37 cellular contexts compared by ENCODE assay signal in the genomic region with DNA sequence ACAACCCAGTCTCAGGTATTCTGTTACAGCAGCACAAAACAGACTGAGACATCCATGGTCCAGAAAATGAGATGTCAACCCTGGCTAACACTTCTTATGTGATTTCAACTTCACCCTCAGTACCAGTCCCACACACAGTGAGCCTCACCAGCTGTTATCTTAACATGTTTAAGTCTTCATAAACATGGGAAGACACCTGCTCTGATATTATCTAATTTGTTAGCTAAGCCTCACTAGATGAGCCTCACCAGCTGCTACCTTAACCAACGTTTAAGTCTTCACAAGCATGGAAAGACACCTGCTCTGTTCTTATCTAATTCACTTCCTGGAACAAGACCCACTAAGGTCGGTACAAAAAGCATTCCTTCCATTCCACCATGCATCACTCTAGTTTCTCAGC.
"Had no signal": no experiment of that assay in that cellular context is flagged by ENCODE, and none has a peak within 500 bp of the region (broad histone marks: within the 10 kb centered on the region; RNA-seq: fewer than 3 reads in every experiment).

No MANE protein-coding gene starts in this region.

- DNase-seq: activated B cell treated with CpG ODN at 0.5 μM for 24 hours; activated CD4-positive, alpha-beta memory T cell treated with anti-CD3 and anti-CD28 coated beads, Interleukin-2, amount 10 ng/mL, durations not matched to agents 7 days and 5 days; activated CD4-positive, alpha-beta T cell treated with anti-CD3 and anti-CD28 coated beads for 4 hours; activated CD4-positive, alpha-beta T cell treated with anti-CD3 and anti-CD28 coated beads, Interleukin-2, amount 50 U/mL, for 1 hour; activated CD4-positive, CD25-positive, alpha-beta regulatory T cell treated with anti-CD3 and anti-CD28 coated beads, Interleukin-2, amount 50 U/mL, for 72 hours; activated CD8-positive, alpha-beta memory T cell treated with anti-CD3 and anti-CD28 coated beads for 24 hours; activated CD8-positive, alpha-beta memory T cell treated with anti-CD3 and anti-CD28 coated beads, Interleukin-2, amount 10 ng/mL, durations not matched to agents 7 days and 5 days; activated CD8-positive, alpha-beta memory T cell treated with anti-CD3 and anti-CD28 coated beads, Interleukin-2, amount 50 U/mL, for 48 hours; activated effector memory CD4-positive, alpha-beta T cell treated with Interleukin-2 at 50 U/mL for 16 hours; activated naive CD4-positive, alpha-beta T cell; activated naive CD4-positive, alpha-beta T cell treated with anti-CD3 and anti-CD28 coated beads, Interleukin-2, amount 50 U/mL, for 16 hours; activated naive CD8-positive, alpha-beta T cell treated with anti-CD3 and anti-CD28 coated beads for 36 hours; activated T-cell treated with anti-CD3 and anti-CD28 coated beads, Interleukin-2, amount 50 U/mL, for 48 hours; amniotic stem cell; aorta; brain microvascular endothelial cell; Kasumi-1; MM.1S; MV-4-11; NCI-H1092; NCI-H1436 treated with DMSO at 0.1 percent for 48 hours; NCI-H187 treated with DMSO at 0.1 percent for 48 hours; NCI-H2081; NCI-H345; NCI-H526 treated with DMSO at 0.1 percent for 48 hours; NK-92 treated with Interleukin-12 subunit alpha and Interleukin-12 subunit beta, amount 100 ng/mL, for 24 hours; PC-3; Peyer's patch; RPMI8226; SIG-M5; SW 1271; T-helper 1 cell; T-helper 2 cell; T-helper 9 cell had no signal

- H3K4me3 Mint-ChIP-seq: activated B cell treated with CpG ODN at 0.5 μM for 24 hours; activated CD4-positive, alpha-beta memory T cell treated with anti-CD3 and anti-CD28 coated beads, Interleukin-2, amount 10 ng/mL, durations not matched to agents 7 days and 5 days; activated CD8-positive, alpha-beta memory T cell treated with anti-CD3 and anti-CD28 coated beads, Interleukin-2, amount 10 ng/mL, durations not matched to agents 7 days and 5 days; activated naive CD8-positive, alpha-beta T cell treated with anti-CD3 and anti-CD28 coated beads for 36 hours; central memory CD8-positive, alpha-beta T cell had no signal

- H3K27me3 Mint-ChIP-seq: activated B cell treated with CpG ODN at 0.5 μM for 24 hours; activated CD4-positive, alpha-beta memory T cell treated with anti-CD3 and anti-CD28 coated beads, Interleukin-2, amount 10 ng/mL, durations not matched to agents 7 days and 5 days; activated CD8-positive, alpha-beta memory T cell treated with anti-CD3 and anti-CD28 coated beads, Interleukin-2, amount 10 ng/mL, durations not matched to agents 7 days and 5 days; activated naive CD8-positive, alpha-beta T cell treated with anti-CD3 and anti-CD28 coated beads for 36 hours; central memory CD8-positive, alpha-beta T cell had no signal

- H3K36me3 Mint-ChIP-seq: activated CD8-positive, alpha-beta memory T cell treated with anti-CD3 and anti-CD28 coated beads, Interleukin-2, amount 10 ng/mL, durations not matched to agents 7 days and 5 days had no signal

- H3K27me3 ChIP-seq: brain microvascular endothelial cell, Peyer's patch had no signal

- H3K27ac Mint-ChIP-seq: activated B cell treated with CpG ODN at 0.5 μM for 24 hours; activated CD4-positive, alpha-beta memory T cell treated with anti-CD3 and anti-CD28 coated beads, Interleukin-2, amount 10 ng/mL, durations not matched to agents 7 days and 5 days; activated CD8-positive, alpha-beta memory T cell treated with anti-CD3 and anti-CD28 coated beads, Interleukin-2, amount 10 ng/mL, durations not matched to agents 7 days and 5 days; activated naive CD8-positive, alpha-beta T cell treated with anti-CD3 and anti-CD28 coated beads for 36 hours had no signal

- ATAC-seq: activated CD8-positive, alpha-beta memory T cell treated with anti-CD3 and anti-CD28 coated beads, Interleukin-2, amount 10 ng/mL, durations not matched to agents 7 days and 5 days; PC-3 had no signal

- H3K27ac ChIP-seq: brain microvascular endothelial cell, coronary artery, Peyer's patch, VCaP had no signal

- H3K4me1 ChIP-seq: Peyer's patch had no signal

- H3K4me1 Mint-ChIP-seq: activated B cell treated with CpG ODN at 0.5 μM for 24 hours; activated CD4-positive, alpha-beta memory T cell treated with anti-CD3 and anti-CD28 coated beads, Interleukin-2, amount 10 ng/mL, durations not matched to agents 7 days and 5 days; activated CD8-positive, alpha-beta memory T cell treated with anti-CD3 and anti-CD28 coated beads, Interleukin-2, amount 10 ng/mL, durations not matched to agents 7 days and 5 days; activated naive CD8-positive, alpha-beta T cell treated with anti-CD3 and anti-CD28 coated beads for 36 hours; central memory CD8-positive, alpha-beta T cell had no signal

- H3K4me3 ChIP-seq: coronary artery, Peyer's patch had no signal

- H3K36me3 ChIP-seq: brain microvascular endothelial cell, Peyer's patch had no signal
